In the genomic region with DNA sequence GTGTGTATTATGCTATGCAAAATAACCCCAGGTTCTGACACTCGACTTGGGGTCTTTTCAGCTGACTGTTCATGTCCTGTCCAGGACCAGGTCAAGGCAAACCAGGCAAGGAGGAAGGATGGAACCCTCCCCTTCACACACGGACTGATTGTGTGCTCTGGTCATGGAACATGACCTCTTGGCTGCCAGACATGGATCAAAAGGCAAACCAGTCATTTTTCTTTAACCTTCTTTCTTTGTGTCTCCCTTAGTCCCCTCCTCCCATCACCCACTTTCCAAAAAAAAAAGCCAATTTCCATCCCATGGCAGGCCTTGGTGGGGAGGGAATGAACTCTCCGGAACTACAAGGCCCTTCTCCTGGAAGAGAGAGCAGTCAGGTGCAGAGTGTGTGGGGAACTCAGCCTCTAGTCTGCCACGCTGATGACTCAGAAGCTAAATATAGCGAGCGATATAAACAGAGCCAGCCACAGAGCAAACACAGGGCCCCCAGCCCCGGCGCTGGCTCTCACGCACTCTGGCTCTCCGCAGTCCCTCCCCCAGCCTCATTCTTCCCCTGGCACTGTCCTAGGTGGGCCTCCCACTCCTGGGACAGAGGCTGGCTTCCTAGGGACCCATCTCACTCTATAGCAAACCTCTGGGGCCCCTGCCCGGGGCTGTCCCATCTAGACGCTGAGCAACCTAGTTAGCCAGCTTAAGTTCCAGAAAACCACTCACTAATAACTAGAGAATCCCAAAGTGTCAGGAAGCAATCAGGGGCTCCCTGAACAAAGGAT, we compare ENCODE assay signal across 8 cellular contexts. TPM values are rescaled to one million over a fixed set of nuclear protein-coding genes. Genes with fewer than 3 reads are reported as not detected.
DNase-seq lines count a peak whose midpoint lies in the region; ATAC-seq lines count a peak whose summit lies in the region.

No MANE protein-coding gene starts in this region.

- CTCF ChIA-PET in activated CD4-positive, alpha-beta T cell treated with anti-CD3 and anti-CD28 coated beads, Interleukin-2, amount 10 ng/mL, durations not matched to agents 7 days and 5 days (lab: Charles Lee): interaction anchor here (0.9 to 23.5 kb wide), 7 partner anchors 12 to 404 kb away, joined by 3 to 305 read pairs (median 4); a partner anchor contains a TSS

- ATAC-seq in GM19351 (IDR thresholded peaks at IDR 0.05; ENCODE audit: unreplicated experiment) (peak; percentile 82), HG03439 (IDR thresholded peaks at IDR 0.05; ENCODE audit: unreplicated experiment) (peak; percentile 68)

- peaks cover 28% of the 10 kb centered on the region for H3K4me1 ChIP-seq in mesendoderm (ENCODE audit: control insufficient read depth, low read depth, low read length)

- H2BK120ac ChIP-seq in mesendoderm (ENCODE audit: low read depth, low read length): peak overlapping the region; percentile 69

- no CpG with 5 or more reads among the region's 12 CpGs for WGBS in mesendoderm (ENCODE audit: extremely low coverage, insufficient coverage, low lambda C conversion rate)

- H2AK5ac ChIP-seq in mesendoderm (ENCODE audit: low read length): peak overlapping the region; percentile 20

- H3K18ac ChIP-seq in mesendoderm (ENCODE audit: low read length): peak overlapping the region; percentile 76

- DNase-seq in C1 segment of cervical spinal cord (lab: John Stamatoyannopoulos, UW): peak in 11 of 14 donors; percentile 16 to 73 (median 49)
- peak; percentile 21 to 65 for DNase-seq in NCI-H446 (lab: John Stamatoyannopoulos, UW)
- peak; percentile 84 for DNase-seq in activated CD4-positive, alpha-beta T cell treated with anti-CD3 and anti-CD28 coated beads, Interleukin-2, amount 10 ng/mL, durations not matched to agents 7 days and 5 days
- peak; percentile 90 to 99 for DNase-seq in dermis microvascular lymphatic vessel endothelial cell (ENCODE audit: low read depth in 2 of 2)
- DNase-seq in mesendoderm: peak; percentile 92
- DNase-seq in stimulated activated CD8-positive, alpha-beta memory T cell treated with anti-CD3 and anti-CD28 coated beads, Interleukin-15, amount 100 ng/mL, for 48 hours (ENCODE audit: low read depth in 2 of 2): peak; percentile 55 to 65

- H3K27ac ChIP-seq in mesendoderm (ENCODE audit: low read depth, low read length): peak overlapping the region; percentile 80

- no peaks in the 10 kb centered on the region for H3K27me3 ChIP-seq in mesendoderm (ENCODE audit: insufficient read depth, low read length, poor library complexity)

- no peaks in the 10 kb centered on the region for H3K79me2 ChIP-seq in mesendoderm (ENCODE audit: control insufficient read depth, insufficient read depth, low read length)

- POLR2A ChIA-PET in activated CD4-positive, alpha-beta T cell treated with anti-CD3 and anti-CD28 coated beads, Interleukin-2, amount 10 ng/mL, durations not matched to agents 7 days and 5 days (lab: Charles Lee): no interaction called here

- peaks cover 23% of the 10 kb centered on the region for H3K36me3 Mint-ChIP-seq in activated CD4-positive, alpha-beta T cell treated with anti-CD3 and anti-CD28 coated beads, Interleukin-2, amount 10 ng/mL, durations not matched to agents 7 days and 5 days (ENCODE audit: low read depth)

- H2BK15ac ChIP-seq in mesendoderm (replicated peaks; ENCODE audit: low read depth): no peak overlapping the region

- no peaks in the 10 kb centered on the region for H3K27me3 Mint-ChIP-seq in activated CD4-positive, alpha-beta T cell treated with anti-CD3 and anti-CD28 coated beads, Interleukin-2, amount 10 ng/mL, durations not matched to agents 7 days and 5 days

- peak overlapping the region; percentile 20 for H3K4ac ChIP-seq in mesendoderm (ENCODE audit: low read depth, low read length)

- H3K27ac Mint-ChIP-seq in activated CD4-positive, alpha-beta T cell treated with anti-CD3 and anti-CD28 coated beads, Interleukin-2, amount 10 ng/mL, durations not matched to agents 7 days and 5 days: peak overlapping the region; percentile 94

- H4K8ac ChIP-seq in mesendoderm (ENCODE audit: low read depth, low read length): peak overlapping the region; percentile 7

- no peak overlapping the region for H4K5ac ChIP-seq in mesendoderm (ENCODE audit: low read length)

- H3K4me2 ChIP-seq in mesendoderm (ENCODE audit: low read length): no peak overlapping the region

- peak overlapping the region; percentile 81 for H3K56ac ChIP-seq in mesendoderm (ENCODE audit: low read length)

- H3K9me3 Mint-ChIP-seq in activated CD4-positive, alpha-beta T cell treated with anti-CD3 and anti-CD28 coated beads, Interleukin-2, amount 10 ng/mL, durations not matched to agents 7 days and 5 days: no peaks in the 10 kb centered on the region

- peaks cover 5% of the 10 kb centered on the region for H3K79me1 ChIP-seq in mesendoderm (ENCODE audit: low read length)

- peak overlapping the region; percentile 24 for H3K9ac ChIP-seq in mesendoderm (ENCODE audit: low read length)

- peak overlapping the region; percentile 48 for H3K4me3 Mint-ChIP-seq in activated CD4-positive, alpha-beta T cell treated with anti-CD3 and anti-CD28 coated beads, Interleukin-2, amount 10 ng/mL, durations not matched to agents 7 days and 5 days

- peaks cover 89% of the 10 kb centered on the region for H3K4me1 Mint-ChIP-seq in activated CD4-positive, alpha-beta T cell treated with anti-CD3 and anti-CD28 coated beads, Interleukin-2, amount 10 ng/mL, durations not matched to agents 7 days and 5 days

- H2BK5ac ChIP-seq in mesendoderm (ENCODE audit: low read length): peak overlapping the region; percentile 29

- no peak overlapping the region for H3K4me3 ChIP-seq in mesendoderm (ENCODE audit: low read length)

- H3K23ac ChIP-seq in mesendoderm (ENCODE audit: low read length): no peak overlapping the region

- H3K36me3 ChIP-seq in mesendoderm (ENCODE audit: control insufficient read depth, insufficient read depth, low read length): peaks cover 2% of the 10 kb centered on the region

RNA-seq across cellular contexts. Expression of a gene that starts 10.0 kb away (rescaled TPM):
- total RNA-seq in activated CD4-positive, alpha-beta T cell treated with anti-CD3 and anti-CD28 coated beads, Interleukin-2, amount 10 ng/mL, durations not matched to agents 7 days and 5 days: 1 to 10 TPM; 8.5 to 8.6 TPM
- total RNA-seq in dermis microvascular lymphatic vessel endothelial cell: 4.1 and 7.0 TPM in 2 replicates
- polyA plus RNA-seq in mesendoderm (2013, experiment 1 of 2): 5.7 TPM
- 5.5 TPM for polyA plus RNA-seq in mesendoderm (2013, experiment 2 of 2)

RNA-seq across cellular contexts. Expression of a gene that starts 59.7 kb away (rescaled TPM):
- total RNA-seq in activated CD4-positive, alpha-beta T cell treated with anti-CD3 and anti-CD28 coated beads, Interleukin-2, amount 10 ng/mL, durations not matched to agents 7 days and 5 days: 100 to 1,000 TPM; 145 to 150 TPM
- 130 and 163 TPM in 2 replicates for total RNA-seq in dermis microvascular lymphatic vessel endothelial cell
- polyA plus RNA-seq in mesendoderm (2013, experiment 1 of 2): 546 TPM
- 544 TPM for polyA plus RNA-seq in mesendoderm (2013, experiment 2 of 2)

Comparison
In these comparisons a context has a peak if more than half of its experiments do, and no peak if none do; other contexts are left out.
1. DNase-seq: peak in every context shown above with its lines; median percentile 94 in dermis microvascular lymphatic vessel endothelial cell; 92 in mesendoderm; 84 in activated CD4-positive, alpha-beta T cell treated with anti-CD3 and anti-CD28 coated beads, Interleukin-2, amount 10 ng/mL, durations not matched to agents 7 days and 5 days; 60 in stimulated activated CD8-positive, alpha-beta memory T cell treated with anti-CD3 and anti-CD28 coated beads, Interleukin-15, amount 100 ng/mL, for 48 hours; 49 in C1 segment of cervical spinal cord; 43 in NCI-H446.